Comparison of ENCODE assay signal across 2 cellular contexts in genomic region chr1:111959436-111959835, GRCh38.
TF ChIP-seq lines count a peak whose summit lies in the region.

No MANE protein-coding gene starts in this region.

TF ChIP-seq in IMR-90, 13 proteins besides CTCF, POLR2A, EP300 and RAD21:
- TF ChIP-seq RCOR1 (IDR thresholded peaks at IDR 0.05; ENCODE audit: insufficient replicate concordance, low read length) (no peak), MAZ (IDR thresholded peaks at IDR 0.05; ENCODE audit: borderline replicate concordance, low read depth, low read length) (no peak), CHD1 (IDR thresholded peaks at IDR 0.05; ENCODE audit: low read depth, low read length) (no peak), ELK1 (IDR thresholded peaks at IDR 0.05; ENCODE audit: borderline replicate concordance, low read depth, low read length) (no peak), USF2 (IDR thresholded peaks at IDR 0.05; ENCODE audit: low read depth, low read length) (no peak), CEBPB (IDR thresholded peaks at IDR 0.05; ENCODE audit: low read depth, low read length) (no peak), NFE2L2 (IDR thresholded peaks at IDR 0.05; ENCODE audit: low read depth, low read length) (no peak), FOS (IDR thresholded peaks at IDR 0.05; ENCODE audit: low read depth, low read length) (no peak), BHLHE40 (IDR thresholded peaks at IDR 0.05; ENCODE audit: low read depth, low read length) (no peak), RFX5 (IDR thresholded peaks at IDR 0.05; ENCODE audit: low read depth, low read length) (no peak), MAFK (IDR thresholded peaks at IDR 0.05; ENCODE audit: low read depth, low read length) (no peak), MXI1 (IDR thresholded peaks at IDR 0.05; ENCODE audit: borderline replicate concordance, low read depth, low read length) (no peak), SMC3 (IDR thresholded peaks at IDR 0.05; ENCODE audit: low read depth, low read length) (no peak)

TF ChIP-seq in K562, 482 proteins besides CTCF, POLR2A, EP300 and RAD21:
- no peak for TF ChIP-seq CEBPG (CRISPR knock-in tag; IDR thresholded peaks at IDR 0.05)
- TF ChIP-seq CEBPG (tag; conservative IDR thresholded peaks at IDR 0.05 in 1 of 2, IDR thresholded peaks at IDR 0.05 in 1 of 2): no peak
- no peak for TF ChIP-seq SPI1 (IDR thresholded peaks at IDR 0.05; ENCODE audit: borderline replicate concordance, low read depth, low read length)
- TF ChIP-seq RBM15 (IDR thresholded peaks at IDR 0.05; ENCODE audit: insufficient read depth, low read length): no peak
- peak in 1 of 3 experiments; percentile 37; a peak in 1 of 6 replicates for TF ChIP-seq ZBTB11 (CRISPR knock-in tag; IDR thresholded peaks at IDR 0.05)
